In genomic region chr11:64206457-64207246, GRCh38 we compare ENCODE assay signal across 8 cellular contexts. TPM values are rescaled to one million over a fixed set of nuclear protein-coding genes. Genes with fewer than 3 reads are reported as not detected.
A peak's percentile ranks its signal among the peaks of the same experiment; 100 is the strongest.
DNase-seq lines count a peak whose midpoint lies in the region; ATAC-seq and TF ChIP-seq lines count a peak whose summit lies in the region.

Gene FERMT3 (plus strand): TSS chr11:64206721. CDS start chr11:64207365, 644 bp downstream.

- no peak within 1 kb of the TSS for H2BK120ac ChIP-seq in mesendoderm (ENCODE audit: low read depth, low read length)

- no peak for DNase-seq in NCI-H460 (ENCODE audit: extremely low read depth, low read depth)
- peak; percentile 68 for DNase-seq in activated T-cell treated with anti-CD3 and anti-CD28 coated beads, Interleukin-2, amount 50 U/mL, for 4 hours
- DNase-seq in cardiac muscle cell (ENCODE audit: low read depth in 1 of 2, low spot score in 1 of 2): no peak
- peak; percentile 65 to 74 (median 66) for DNase-seq in stimulated activated CD4-positive, alpha-beta T cell treated with anti-CD3 and anti-CD28 coated beads, Interleukin-12 subunit alpha, Interleukin-12 subunit beta, amount 100 ng/mL, for 48 hours (ENCODE audit: low read depth in 2 of 3, low spot score in 1 of 3)
- DNase-seq in mesendoderm: no peak
- DNase-seq in NCI-H69 (lab: John Stamatoyannopoulos, UW): no peak

- H3K4me1 Mint-ChIP-seq in activated T-cell treated with anti-CD3 and anti-CD28 coated beads, Interleukin-2, amount 50 U/mL, for 4 hours (ENCODE audit: low read depth): peaks cover 40% of the 10 kb centered on the region

- H3K23ac ChIP-seq in mesendoderm (ENCODE audit: low read length): no peak within 1 kb of the TSS

- no peak within 1 kb of the TSS for H4K8ac ChIP-seq in mesendoderm (ENCODE audit: low read depth, low read length)

- no peak within 1 kb of the TSS for H3K9ac ChIP-seq in mesendoderm (ENCODE audit: low read length)

- H2BK5ac ChIP-seq in mesendoderm (ENCODE audit: low read length): no peak within 1 kb of the TSS

- no peak within 1 kb of the TSS for H4K5ac ChIP-seq in mesendoderm (ENCODE audit: low read length)

- H3K79me1 ChIP-seq in mesendoderm (ENCODE audit: low read length): peaks cover 3% of the 10 kb centered on the region

- H3K4me1 ChIP-seq in cardiac muscle cell (ENCODE audit: low read depth) (peaks cover 2% of the 10 kb centered on the region), mesendoderm (ENCODE audit: control insufficient read depth, low read depth, low read length) (no peaks in the 10 kb centered on the region)

- no peak within 1 kb of the TSS for H2AK5ac ChIP-seq in mesendoderm (ENCODE audit: low read length)

- TF ChIP-seq POLR2A in GM18526 (IDR thresholded peaks at IDR 0.05; ENCODE audit: extremely low read depth, insufficient read length): peak; percentile 75

- H3K9me3 ChIP-seq in cardiac muscle cell (ENCODE audit: low read depth): no peaks in the 10 kb centered on the region

- TF ChIP-seq CTCF in cardiac muscle cell (IDR thresholded peaks at IDR 0.05; ENCODE audit: low read depth, low read length): no peak

- H3K4ac ChIP-seq in mesendoderm (ENCODE audit: low read depth, low read length): no peak within 1 kb of the TSS

- no peaks in the 10 kb centered on the region for H3K27me3 Mint-ChIP-seq in activated T-cell treated with anti-CD3 and anti-CD28 coated beads, Interleukin-2, amount 50 U/mL, for 4 hours (ENCODE audit: low read depth)

- no peak within 1 kb of the TSS for H2BK15ac ChIP-seq in mesendoderm (replicated peaks; ENCODE audit: low read depth)

- H3K56ac ChIP-seq in mesendoderm (ENCODE audit: low read length): no peak within 1 kb of the TSS

- ATAC-seq in activated T-cell treated with anti-CD3 and anti-CD28 coated beads, Interleukin-2, amount 50 U/mL, for 4 hours: peak; percentile 41 to 58
- no peak for ATAC-seq in HG03442 (IDR thresholded peaks at IDR 0.05; ENCODE audit: unreplicated experiment)

- H3K18ac ChIP-seq in mesendoderm (ENCODE audit: low read length): no peak within 1 kb of the TSS

- H3K4me2 ChIP-seq in mesendoderm (ENCODE audit: low read length): no peak within 1 kb of the TSS

- H3K27ac ChIP-seq in cardiac muscle cell (peak within 1 kb of the TSS; percentile 30), mesendoderm (ENCODE audit: low read depth, low read length) (no peak within 1 kb of the TSS)

- H3K36me3 ChIP-seq in cardiac muscle cell (peaks cover 23% of the 10 kb centered on the region), mesendoderm (ENCODE audit: control insufficient read depth, insufficient read depth, low read length) (peaks cover 20% of the 10 kb centered on the region)

- H3K27me3 ChIP-seq in cardiac muscle cell (no peaks in the 10 kb centered on the region), mesendoderm (ENCODE audit: insufficient read depth, low read length, poor library complexity) (no peaks in the 10 kb centered on the region)

- H3K4me3 Mint-ChIP-seq in activated T-cell treated with anti-CD3 and anti-CD28 coated beads, Interleukin-2, amount 50 U/mL, for 4 hours: peak within 1 kb of the TSS; percentile 96

- no peaks in the 10 kb centered on the region for H3K9me3 Mint-ChIP-seq in activated T-cell treated with anti-CD3 and anti-CD28 coated beads, Interleukin-2, amount 50 U/mL, for 4 hours

- H3K4me3 ChIP-seq in cardiac muscle cell (no peak within 1 kb of the TSS), mesendoderm (ENCODE audit: low read length) (no peak within 1 kb of the TSS)

- no CpG with 5 or more reads among the region's 26 CpGs for WGBS in mesendoderm (ENCODE audit: extremely low coverage, insufficient coverage, low lambda C conversion rate)

- no peaks in the 10 kb centered on the region for H3K79me2 ChIP-seq in mesendoderm (ENCODE audit: control insufficient read depth, insufficient read depth, low read length)

- peaks cover 38% of the 10 kb centered on the region for H3K36me3 Mint-ChIP-seq in activated T-cell treated with anti-CD3 and anti-CD28 coated beads, Interleukin-2, amount 50 U/mL, for 4 hours (ENCODE audit: insufficient read depth)

RNA-seq across cellular contexts. Expression of gene FERMT3, which starts in this region (rescaled TPM):
- total RNA-seq in NCI-H460 (2014; rRNA removed; shearing (Covaris generic)): 55.8 and 60.2 TPM in 2 replicates
- 123 and 187 TPM in 2 replicates for polyA plus RNA-seq in NCI-H460 (2014; cell fraction: nucleus; rRNA removed)
- 100 to 1,000 TPM; 368 to 444 (median 399) TPM for total RNA-seq in activated T-cell treated with anti-CD3 and anti-CD28 coated beads, Interleukin-2, amount 50 U/mL, for 4 hours
- 0.11 and 1.8 TPM in 2 replicates for total RNA-seq in cardiac muscle cell
- polyA plus RNA-seq in cardiac muscle cell: 1.1 and 2.1 TPM in 2 replicates
- 1.3 TPM for polyA plus RNA-seq in mesendoderm (2013, experiment 1 of 2)
- polyA plus RNA-seq in mesendoderm (2013, experiment 2 of 2): 0.76 TPM

Comparison
In these comparisons a context has a peak if more than half of its experiments do, and no peak if none do; other contexts are left out.
1. RNA of gene FERMT3 (total RNA-seq): 368 to 444 TPM in activated T-cell treated with anti-CD3 and anti-CD28 coated beads, Interleukin-2, amount 50 U/mL, for 4 hours and 55.8 to 60.2 TPM in NCI-H460; 0.11 to 1.8 TPM in cardiac muscle cell; every median in the first group is over 10 times any median in the second.
2. DNase-seq: peak in activated T-cell treated with anti-CD3 and anti-CD28 coated beads, Interleukin-2, amount 50 U/mL, for 4 hours (single experiment) and stimulated activated CD4-positive, alpha-beta T cell treated with anti-CD3 and anti-CD28 coated beads, Interleukin-12 subunit alpha, Interleukin-12 subunit beta, amount 100 ng/mL, for 48 hours (3 of 3); none in NCI-H460 (single experiment), cardiac muscle cell (0 of 2), mesendoderm (single experiment) and NCI-H69 (single experiment).